15 cellular contexts compared by ENCODE assay signal in the genomic region with DNA sequence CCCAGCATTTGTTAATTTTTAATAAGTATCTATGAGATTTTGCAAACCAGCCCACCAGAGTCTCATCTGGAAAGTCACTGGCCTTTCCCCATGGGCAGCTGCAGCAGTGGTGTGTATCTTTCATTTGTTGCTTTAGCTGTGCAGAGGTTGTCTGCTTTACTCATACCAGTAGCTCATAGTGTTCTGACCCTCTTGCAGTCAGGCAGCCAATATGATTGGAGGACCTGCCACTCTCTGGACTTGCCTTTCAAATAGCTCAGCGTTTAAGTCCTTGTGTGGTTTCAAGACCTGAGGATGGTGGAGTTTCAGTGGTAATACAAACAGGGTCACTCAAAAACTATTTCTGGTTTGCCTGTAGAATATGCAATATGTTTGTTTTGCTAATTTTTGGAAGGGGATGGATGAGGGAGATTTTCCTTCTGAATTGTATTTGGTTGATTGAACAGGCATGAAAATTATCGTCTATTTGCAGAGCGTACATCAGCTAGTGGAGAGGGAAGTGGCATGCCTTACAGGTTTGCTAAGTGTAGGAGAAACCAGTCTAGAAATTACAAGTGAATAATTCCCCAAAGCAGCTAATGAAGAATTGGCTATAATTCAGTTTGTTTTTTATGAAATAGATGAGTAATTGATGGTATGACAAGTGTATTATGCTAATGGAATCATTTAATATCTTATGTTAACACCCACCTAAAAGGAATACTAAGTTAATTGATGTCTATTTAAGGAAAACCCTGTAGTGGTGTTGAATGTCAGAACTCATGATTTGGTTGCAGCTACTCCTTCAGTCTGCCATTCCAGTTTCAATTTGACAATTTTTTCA. TPM values are rescaled to one million over a fixed set of nuclear protein-coding genes. Genes with fewer than 3 reads are reported as not detected.
DNase-seq lines count a peak whose midpoint lies in the region; ATAC-seq, FAIRE-seq and TF ChIP-seq lines count a peak whose summit lies in the region.
"Had no signal": no experiment of that assay in that cellular context is flagged by ENCODE, and none has a peak within 500 bp of the region (broad histone marks: within the 10 kb centered on the region; RNA-seq: fewer than 3 reads in every experiment).

No MANE protein-coding gene starts in this region.

- TF ChIP-seq CTCF in GM13977 (IDR thresholded peaks at IDR 0.05; ENCODE audit: extremely low read depth, insufficient read depth, missing control alignments) = no peak

- in situ Hi-C loops in GM13977 (cut with MboI; ENCODE audit: low pct_unique_long_range_greater_than_20kb, low sequenced_read_pairs, unreplicated experiment) = no loop called here

- peak; percentile 53 for DNase-seq in GM13977 (ENCODE audit: low spot score)
- DNase-seq in GM19239 (ENCODE audit: insufficient read length, low spot score) = peak; percentile 32
- no peak for DNase-seq in kidney glomerular epithelial cell (lab: John Stamatoyannopoulos, UW)
- no peak for DNase-seq in AG08396 (ENCODE audit: low spot score)
- DNase-seq in immature natural killer cell = no peak
- DNase-seq in SHP77 (lab: John Stamatoyannopoulos, UW) = no peak
- DNase-seq: GOT3, mesendoderm, MG63, T-helper 1 cell, uterus had no signal

- no peak overlapping the region for H3K4me3 Mint-ChIP-seq in immature natural killer cell
- H3K4me3 Mint-ChIP-seq: dendritic cell treated with granulocyte-macrophage colony-stimulating factor and Interleukin-4, amounts not matched to agents 40 ng/mL and 50 ng/mL, for 4 days had no signal

- H3K4me1 Mint-ChIP-seq in immature natural killer cell = no peaks in the 10 kb centered on the region

- peaks cover 0 to 4% (median 3%) of the 10 kb centered on the region in 3 donors for H3K36me3 Mint-ChIP-seq in immature natural killer cell

- FAIRE-seq in GM19239 (lab: Jason Lieb, UNC) = peak; percentile 96

- peaks cover 0 to 4% (median 0%) of the 10 kb centered on the region in 3 donors for H3K27me3 Mint-ChIP-seq in immature natural killer cell (ENCODE audit: low read depth in 3 of 3)
- H3K27me3 Mint-ChIP-seq: dendritic cell treated with granulocyte-macrophage colony-stimulating factor and Interleukin-4, amounts not matched to agents 40 ng/mL and 50 ng/mL, for 4 days had no signal

- H3K27ac Mint-ChIP-seq in immature natural killer cell = no peak overlapping the region
- H3K27ac Mint-ChIP-seq: dendritic cell treated with granulocyte-macrophage colony-stimulating factor and Interleukin-4, amounts not matched to agents 40 ng/mL and 50 ng/mL, for 4 days had no signal

- no peaks in the 10 kb centered on the region for H3K9me3 Mint-ChIP-seq in immature natural killer cell
- H3K9me3 Mint-ChIP-seq: dendritic cell treated with granulocyte-macrophage colony-stimulating factor and Interleukin-4, amounts not matched to agents 40 ng/mL and 50 ng/mL, for 4 days had no signal

- ATAC-seq in HG02642 (IDR thresholded peaks at IDR 0.05; ENCODE audit: poor library complexity, unreplicated experiment) = peak; percentile 99
- ATAC-seq in HG03442 (IDR thresholded peaks at IDR 0.05; ENCODE audit: unreplicated experiment) = peak; percentile 100
- ATAC-seq: gastroesophageal sphincter had no signal

RNA-seq across cellular contexts. Expression of a gene that starts 8.9 kb away (rescaled TPM):
- 1 to 10 TPM; 3.8 to 6.5 (median 3.9) TPM for polyA plus RNA-seq in immature natural killer cell

RNA-seq across cellular contexts. Expression of a gene that starts 55.4 kb away (rescaled TPM):
- under 1 TPM in 2 of 3 donors, not detected in 1; 0.10 to 0.11 TPM for polyA plus RNA-seq in immature natural killer cell

Comparison
In these comparisons a context has a peak if more than half of its experiments do, and no peak if none do; other contexts are left out.
1. DNase-seq: peak in GM13977 (single experiment) and GM19239 (single experiment); none in kidney glomerular epithelial cell (single experiment), AG08396 (single experiment), immature natural killer cell (0 of 3) and SHP77 (0 of 2).